Comparison of ENCODE assay signal across 15 cellular contexts in the genomic region with DNA sequence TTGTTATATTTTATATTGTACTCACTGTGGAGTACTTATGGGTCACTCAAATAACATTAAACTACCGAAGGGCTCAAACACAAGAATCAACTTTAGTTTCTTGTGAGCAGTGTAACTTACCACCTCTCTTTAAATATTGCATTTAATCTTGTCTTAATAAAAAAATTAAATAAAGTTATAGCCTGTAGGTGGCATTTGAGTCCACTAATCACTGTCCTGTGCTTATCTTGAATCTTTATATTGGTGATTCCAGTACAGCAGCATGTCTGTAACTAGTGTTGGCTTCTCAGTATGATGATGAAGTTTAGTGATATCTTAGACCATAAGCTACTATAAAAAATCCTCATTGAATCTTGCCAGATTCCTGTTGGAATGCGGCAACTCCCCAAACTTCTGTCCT.
A peak's percentile ranks its signal among the peaks of the same experiment; 100 is the strongest.
DNase-seq lines count a peak whose midpoint lies in the region; ATAC-seq and TF ChIP-seq lines count a peak whose summit lies in the region.
"Had no signal": no experiment of that assay in that cellular context is flagged by ENCODE, and none has a peak within 500 bp of the region (broad histone marks: within the 10 kb centered on the region; RNA-seq: fewer than 3 reads in every experiment).

No MANE protein-coding gene starts in this region.

- H3K23ac ChIP-seq in H9 (ENCODE audit: insufficient read length, low read depth, low read length), result no peak overlapping the region

- CTCF ChIA-PET in OCI-LY7 (lab: Charles Lee; ENCODE audit: unreplicated experiment), result no interaction called here

- DNase-seq in NCI-H82 (lab: John Stamatoyannopoulos, UW) (peak; percentile 3), NCI-H82 treated with DMSO at 0.1 percent for 48 hours (lab: John Stamatoyannopoulos, UW; ENCODE audit: unreplicated experiment) (no peak), OCI-LY7 (ENCODE audit: low spot score) (no peak), epithelial cell of proximal tubule (ENCODE audit: low read depth) (no peak), psoas muscle (no peak), caudate nucleus (lab: John Stamatoyannopoulos, UW) (no peak), H9 (no peak)
- DNase-seq: activated CD4-positive, alpha-beta memory T cell treated with anti-CD3 and anti-CD28 coated beads for 36 hours; activated naive CD8-positive, alpha-beta T cell treated with anti-CD3 and anti-CD28 coated beads, Interleukin-2, amount 50 U/mL, for 24 hours; BE2C; foreskin keratinocyte; NCI-H2029 treated with DMSO at 0.1 percent for 48 hours; stimulated activated CD8-positive, alpha-beta memory T cell treated with anti-CD3 and anti-CD28 coated beads, Interleukin-4, amount 100 ng/mL, for 48 hours had no signal

- no peak overlapping the region for H3K4ac ChIP-seq in H9 (ENCODE audit: low read depth, low read length)

- H3K56ac ChIP-seq in H9 (ENCODE audit: insufficient read length, low read depth, low read length), result no peak overlapping the region

- no peak overlapping the region for H2AK5ac ChIP-seq in H9 (ENCODE audit: insufficient read length, low read length)

- H2AFZ ChIP-seq in OCI-LY7 (ENCODE audit: low read length), result no peak overlapping the region
- no peak overlapping the region for H2AFZ ChIP-seq in H9 (ENCODE audit: low read length)

- no peak overlapping the region for H4K5ac ChIP-seq in H9 (ENCODE audit: insufficient read length, low read depth, low read length)

- H3K79me1 ChIP-seq in H9 (ENCODE audit: insufficient read depth, low read depth, low read length, poor library complexity, severe bottlenecking), result no peaks in the 10 kb centered on the region

- H3K18ac ChIP-seq in H9 (ENCODE audit: insufficient read length, low read depth, low read length), result no peak overlapping the region

- H2BK12ac ChIP-seq in H9 (ENCODE audit: insufficient read length, low read depth, low read length), result no peak overlapping the region

- 76 to 84% (median 82%) methylated on average over 2 of the region's 2 CpGs for WGBS in psoas muscle, 3 donors
- WGBS in H9 (ENCODE audit: extremely low coverage, insufficient read length, low lambda C conversion rate), result no CpG with 5 or more reads among the region's 2 CpGs

- no peaks in the 10 kb centered on the region for H3K9me2 ChIP-seq in OCI-LY7 (ENCODE audit: insufficient read depth, low read length)

- H3K4me3 Mint-ChIP-seq in H9, result no peak overlapping the region
- H3K4me3 Mint-ChIP-seq: activated CD4-positive, alpha-beta memory T cell treated with anti-CD3 and anti-CD28 coated beads for 36 hours; activated naive CD8-positive, alpha-beta T cell treated with anti-CD3 and anti-CD28 coated beads, Interleukin-2, amount 50 U/mL, for 24 hours had no signal

- H3K27me3 ChIP-seq in psoas muscle (ENCODE audit: insufficient read depth in 3 of 3, low read length in 2 of 3), result no peaks in the 10 kb centered on the region
- H3K27me3 ChIP-seq in H9 (ENCODE audit: insufficient read depth, low read length), result no peaks in the 10 kb centered on the region
- H3K27me3 ChIP-seq: BE2C, foreskin keratinocyte had no signal

- H2BK5ac ChIP-seq in H9 (ENCODE audit: insufficient read length, low read length), result no peak overlapping the region

- H3K23me2 ChIP-seq in H9 (ENCODE audit: insufficient read length, low read depth, low read length, poor library complexity, severe bottlenecking), result no peaks in the 10 kb centered on the region

- H3K36me3 Mint-ChIP-seq in H9 (ENCODE audit: insufficient read depth in 1 of 3, low read depth in 3 of 3), result peaks cover 0 to 20% (median 15%) of the 10 kb centered on the region in 3 experiments; a peak in 5 of 7 replicates
- H3K36me3 Mint-ChIP-seq: activated CD4-positive, alpha-beta memory T cell treated with anti-CD3 and anti-CD28 coated beads for 36 hours had no signal

- H3K4me1 ChIP-seq in OCI-LY7 (ENCODE audit: insufficient read depth, low read length, poor library complexity, severe bottlenecking) (no peaks in the 10 kb centered on the region), psoas muscle (no peaks in the 10 kb centered on the region), H9 (ENCODE audit: insufficient read depth, low read length) (no peaks in the 10 kb centered on the region)
- H3K4me1 ChIP-seq: BE2C, foreskin keratinocyte had no signal

- BruUV-seq in OCI-LY7 (replicated peaks; lab: Mats Ljungman, UMichigan), result no TSS peak

- peaks cover 15 to 19% of the 10 kb centered on the region in 2 experiments for H3K9me3 Mint-ChIP-seq in H9

- H4K8ac ChIP-seq in H9 (replicated peaks; ENCODE audit: insufficient read length, low read depth, low read length), result no peak overlapping the region

- H2BK20ac ChIP-seq in H9 (ENCODE audit: low read depth, low read length, poor library complexity, severe bottlenecking), result no peak overlapping the region

- no peak overlapping the region for H2BK120ac ChIP-seq in H9 (ENCODE audit: low read depth, low read length, poor library complexity, severe bottlenecking)

- no peak overlapping the region for H3K9ac ChIP-seq in H9 (ENCODE audit: extremely low read depth, insufficient read length, low read length)

- no peak overlapping the region for H2BK15ac ChIP-seq in H9 (ENCODE audit: low read depth, low read length)

- H3K9me3 ChIP-seq in OCI-LY7 (ENCODE audit: low read length) (no peaks in the 10 kb centered on the region), psoas muscle (no peaks in the 10 kb centered on the region), H9 (ENCODE audit: control insufficient read depth, low read depth, low read length) (no peaks in the 10 kb centered on the region)
- H3K9me3 ChIP-seq: BE2C had no signal

- no peak overlapping the region for H4K91ac ChIP-seq in H9 (ENCODE audit: insufficient read length, low read depth, low read length)

- H3K79me2 ChIP-seq in OCI-LY7 (ENCODE audit: insufficient read depth, low read depth, low read length), result no peaks in the 10 kb centered on the region
- H3K79me2 ChIP-seq in H9 (ENCODE audit: insufficient read depth, low read length), result no peaks in the 10 kb centered on the region

- no peaks in the 10 kb centered on the region for H3K27me3 Mint-ChIP-seq in H9 (ENCODE audit: low read depth)
- H3K27me3 Mint-ChIP-seq: activated CD4-positive, alpha-beta memory T cell treated with anti-CD3 and anti-CD28 coated beads for 36 hours; activated naive CD8-positive, alpha-beta T cell treated with anti-CD3 and anti-CD28 coated beads, Interleukin-2, amount 50 U/mL, for 24 hours had no signal

- POLR2A ChIA-PET in OCI-LY7 (lab: Charles Lee), result interaction anchor here (1.1 kb wide), 1 partner anchor 9 kb away, joined by 3 read pairs; no protein-coding TSS in a partner anchor

- no peak overlapping the region for H3T11ph ChIP-seq in H9 (ENCODE audit: low read length)

- H3K4me2 ChIP-seq in OCI-LY7 (ENCODE audit: low read length), result no peak overlapping the region
- H3K4me2 ChIP-seq in H9 (ENCODE audit: insufficient read depth, insufficient read length, low read length), result no peak overlapping the region

- H3K14ac ChIP-seq in H9 (ENCODE audit: insufficient read depth, low read length), result no peak overlapping the region

- H3K36me3 ChIP-seq in OCI-LY7 (ENCODE audit: insufficient read depth, low read length), result no peaks in the 10 kb centered on the region
- no peaks in the 10 kb centered on the region for H3K36me3 ChIP-seq in psoas muscle (ENCODE audit: insufficient read depth in 1 of 2, low read depth in 1 of 2)
- H3K36me3 ChIP-seq: BE2C had no signal

- H3K27ac ChIP-seq in OCI-LY7 (ENCODE audit: low read depth, low read length, poor library complexity, severe bottlenecking) (no peak overlapping the region), psoas muscle (no peak overlapping the region), caudate nucleus (ENCODE audit: low read depth, low read length) (no peak overlapping the region), H9 (ENCODE audit: insufficient read length, low read depth, low read length) (no peak overlapping the region)
- H3K27ac ChIP-seq: foreskin keratinocyte, skin epidermis had no signal

- H3K4me1 Mint-ChIP-seq in H9, result peaks cover 2 to 6% of the 10 kb centered on the region in 2 experiments; a peak in 2 of 4 replicates
- H3K4me1 Mint-ChIP-seq: activated naive CD8-positive, alpha-beta T cell treated with anti-CD3 and anti-CD28 coated beads, Interleukin-2, amount 50 U/mL, for 24 hours had no signal

- TF ChIP-seq CTCF in OCI-LY7 (conservative IDR thresholded peaks at IDR 0.05; ENCODE audit: low read length), result 0 out of 2 replicates have a peak, but pooled peaks have one; percentile 37
- TF ChIP-seq CTCF in epithelial cell of proximal tubule (conservative IDR thresholded peaks at IDR 0.05; ENCODE audit: low read depth, low read length), result peak; percentile 39
- TF ChIP-seq CTCF in psoas muscle (IDR thresholded peaks at IDR 0.05), result peak; percentile 23
- no peak for TF ChIP-seq CTCF in H9 (conservative IDR thresholded peaks at IDR 0.05)

- H3K4me3 ChIP-seq in OCI-LY7 (ENCODE audit: low read depth, low read length, poor library complexity, severe bottlenecking), result no peak overlapping the region
- no peak overlapping the region for H3K4me3 ChIP-seq in epithelial cell of proximal tubule (ENCODE audit: low read depth, low read length)
- no peak overlapping the region for H3K4me3 ChIP-seq in psoas muscle
- H3K4me3 ChIP-seq: skin epidermis had no signal

- intact Hi-C loops in OCI-LY7 (cut with micrococcal nuclease; ENCODE audit: unreplicated experiment), result no loop called here
- intact Hi-C loops in psoas muscle (cut with DNase I), result loop anchor here (10.0 kb wide), 2 partner anchors 522 to 862 kb away; a partner anchor contains a TSS

- H3K27ac Mint-ChIP-seq in H9, result no peak overlapping the region
- H3K27ac Mint-ChIP-seq: activated CD4-positive, alpha-beta memory T cell treated with anti-CD3 and anti-CD28 coated beads for 36 hours; activated naive CD8-positive, alpha-beta T cell treated with anti-CD3 and anti-CD28 coated beads, Interleukin-2, amount 50 U/mL, for 24 hours had no signal

- no peak for ATAC-seq in psoas muscle
- ATAC-seq in esophagus mucosa, result no peak
- ATAC-seq: activated naive CD8-positive, alpha-beta T cell treated with anti-CD3 and anti-CD28 coated beads, Interleukin-2, amount 50 U/mL, for 24 hours; foreskin keratinocyte had no signal

- H4K20me1 ChIP-seq in OCI-LY7 (ENCODE audit: insufficient read depth, low read length) (no peaks in the 10 kb centered on the region), H9 (ENCODE audit: control insufficient read depth, insufficient read depth, insufficient read length) (no peaks in the 10 kb centered on the region)
